ENCODE assay signal across 15 cellular contexts in genomic region chr12:132825089-132825488, GRCh38.
"Had no signal": no experiment of that assay in that cellular context is flagged by ENCODE, and none has a peak within 500 bp of the region (broad histone marks: within the 10 kb centered on the region; RNA-seq: fewer than 3 reads in every experiment).

No MANE protein-coding gene starts in this region.

- FAIRE-seq: endometrium had no signal

- H3K36me3 ChIP-seq: colonic mucosa had no signal

- H3K9me3 Mint-ChIP-seq: activated CD4-positive, alpha-beta T cell treated with anti-CD3 and anti-CD28 coated beads, Interleukin-2, amount 10 ng/mL, durations not matched to agents 7 days and 5 days had no signal

- ATAC-seq: esophagus mucosa, gastroesophageal sphincter, heart right ventricle, left lung had no signal

- H3K4me3 ChIP-seq: colonic mucosa, gastroesophageal sphincter, heart right ventricle, left lung had no signal

- H3K27me3 Mint-ChIP-seq: activated CD4-positive, alpha-beta T cell treated with anti-CD3 and anti-CD28 coated beads, Interleukin-2, amount 10 ng/mL, durations not matched to agents 7 days and 5 days had no signal

- H3K4me3 Mint-ChIP-seq: activated CD4-positive, alpha-beta T cell treated with anti-CD3 and anti-CD28 coated beads, Interleukin-2, amount 10 ng/mL, durations not matched to agents 7 days and 5 days had no signal

- H3K9ac ChIP-seq: parathyroid adenoma had no signal

- DNase-seq: activated CD4-positive, alpha-beta T cell treated with anti-CD3 and anti-CD28 coated beads, Interleukin-2, amount 10 ng/mL, durations not matched to agents 7 days and 5 days; activated CD8-positive, alpha-beta memory T cell treated with anti-CD3 and anti-CD28 coated beads for 24 hours; activated CD8-positive, alpha-beta memory T cell treated with anti-CD3 and anti-CD28 coated beads, Interleukin-2, amount 50 U/mL, for 48 hours; activated naive CD4-positive, alpha-beta T cell; brain microvascular endothelial cell; central memory CD4-positive, alpha-beta T cell; colonic mucosa; heart right ventricle; left lung; mammary epithelial cell; stimulated activated naive CD4-positive, alpha-beta T cell had no signal

- H2AFZ ChIP-seq: parathyroid adenoma had no signal

- H3K27me3 ChIP-seq: brain microvascular endothelial cell, colonic mucosa, gastroesophageal sphincter, heart right ventricle, left lung had no signal

- H3K9me3 ChIP-seq: colonic mucosa, gastroesophageal sphincter, heart right ventricle, left lung had no signal

- H3K27ac ChIP-seq: brain microvascular endothelial cell, colonic mucosa, gastroesophageal sphincter, heart right ventricle, left lung, parathyroid adenoma had no signal
